Comparison of ENCODE assay signal across 11 cellular contexts in the genomic region with DNA sequence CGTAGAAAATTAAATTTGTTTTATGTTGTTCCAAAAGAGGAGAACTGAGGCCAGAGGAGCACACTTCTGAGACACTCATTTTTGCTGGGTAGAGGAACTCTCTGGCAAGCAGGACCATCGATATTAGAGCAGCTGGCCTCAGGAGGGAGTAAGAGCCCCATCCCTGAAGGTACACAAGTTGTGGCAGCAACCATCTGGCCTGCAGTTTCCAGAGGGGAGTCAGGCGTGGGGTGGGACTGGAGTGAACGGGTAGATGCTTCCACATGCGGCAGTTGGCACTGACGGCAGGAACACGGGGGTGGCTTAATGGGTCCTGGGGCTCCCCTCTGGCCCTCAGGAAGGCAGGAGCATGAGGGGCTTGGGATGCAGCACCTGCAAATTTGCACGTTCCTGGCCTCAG. TPM values are rescaled to one million over a fixed set of nuclear protein-coding genes. Genes with fewer than 3 reads are reported as not detected.
DNase-seq lines count a peak whose midpoint lies in the region; ATAC-seq and TF ChIP-seq lines count a peak whose summit lies in the region.
"Had no signal": no experiment of that assay in that cellular context is flagged by ENCODE, and none has a peak within 500 bp of the region (broad histone marks: within the 10 kb centered on the region; RNA-seq: fewer than 3 reads in every experiment).

No MANE protein-coding gene starts in this region.

- TF ChIP-seq CTCF in SK-N-SH (IDR thresholded peaks at IDR 0.05) = peak; percentile 40
- peak; percentile 6; the same call in 1 of the 2 replicates for TF ChIP-seq CTCF in LNCaP clone FGC (IDR thresholded peaks at IDR 0.05; ENCODE audit: control insufficient read depth, extremely low read depth, insufficient read depth)

- peaks cover 15 to 22% of the 10 kb centered on the region in 2 experiments; a peak in 3 of 4 replicates for H3K4me1 ChIP-seq in SK-N-SH (ENCODE audit: control insufficient read depth in 1 of 2, insufficient read depth in 2 of 2, low read depth in 1 of 2, low read length in 1 of 2)
- H3K4me1 ChIP-seq in neuronal stem cell (ENCODE audit: control insufficient read depth in 2 of 2, insufficient read depth in 1 of 2, low read depth in 1 of 2, low read length in 2 of 2) = no peaks in the 10 kb centered on the region

- no peak overlapping the region for H3K14ac ChIP-seq in neuronal stem cell (ENCODE audit: low read length)

- H3K9me3 ChIP-seq in SK-N-SH = no peaks in the 10 kb centered on the region
- H3K9me3 ChIP-seq in neuronal stem cell (replicated peaks in 1 of 2; ENCODE audit: control insufficient read depth in 2 of 2, insufficient read depth in 1 of 2, low read depth in 1 of 2, low read length in 2 of 2) = peaks cover 0 to 3% of the 10 kb centered on the region in 2 donors
- H3K9me3 ChIP-seq: testis had no signal

- DNase-seq in SK-N-SH (no peak), LNCaP clone FGC (ENCODE audit: low read depth) (no peak), neuronal stem cell (ENCODE audit: low spot score) (no peak), ureter (ENCODE audit: low spot score) (no peak)
- no peak for DNase-seq in effector CD8-positive, alpha-beta T cell (lab: John Stamatoyannopoulos, UW)
- DNase-seq: activated CD8-positive, alpha-beta memory T cell treated with anti-CD3 and anti-CD28 coated beads, Interleukin-2, amount 50 U/mL, for 4 hours; RPMI8226; testis had no signal

- peaks cover 87% of the 10 kb centered on the region for H3K4me1 Mint-ChIP-seq in activated naive CD8-positive, alpha-beta T cell (ENCODE audit: low read depth)

- no peak overlapping the region for H2AK5ac ChIP-seq in neuronal stem cell (ENCODE audit: low read depth, low read length)

- H2BK120ac ChIP-seq in neuronal stem cell (ENCODE audit: low read depth, low read length) = no peak overlapping the region

- H3K4me3 ChIP-seq in SK-N-SH (ENCODE audit: low read depth in 2 of 2, low read length in 1 of 2) = no peak overlapping the region
- no peak overlapping the region for H3K4me3 ChIP-seq in LNCaP clone FGC (ENCODE audit: low read depth, low read length)
- H3K4me3 ChIP-seq in neuronal stem cell (ENCODE audit: low read length in 2 of 2) = no peak overlapping the region
- H3K4me3 ChIP-seq: testis had no signal

- H2AFZ ChIP-seq in SK-N-SH (ENCODE audit: low read depth) (no peak overlapping the region), neuronal stem cell (ENCODE audit: low read length) (no peak overlapping the region)

- CTCF ChIA-PET in SK-N-SH (lab: Yijun Ruan, JAX) = interaction anchor here (1.0 to 3.4 kb wide), 8 partner anchors 8 to 387 kb away, joined by 3 to 10 read pairs (median 3); no protein-coding TSS in a partner anchor

- POLR2A ChIA-PET in SK-N-SH (lab: Yijun Ruan, JAX) = no interaction called here

- H4K20me1 ChIP-seq in SK-N-SH (ENCODE audit: insufficient read depth) = no peaks in the 10 kb centered on the region

- H3K9me3 Mint-ChIP-seq in activated naive CD8-positive, alpha-beta T cell (ENCODE audit: low read depth) = no peaks in the 10 kb centered on the region

- no peaks in the 10 kb centered on the region for H3K9me2 ChIP-seq in SK-N-SH

- H3K27me3 ChIP-seq in SK-N-SH (ENCODE audit: insufficient read depth) (no peaks in the 10 kb centered on the region), neuronal stem cell (ENCODE audit: control insufficient read depth in 3 of 3, insufficient read depth in 3 of 3, low read depth in 1 of 3, low read length in 3 of 3) (peaks cover 0 to 22% (median 0%) of the 10 kb centered on the region in 3 experiments)
- H3K27me3 ChIP-seq: testis had no signal

- no peak overlapping the region for H4K8ac ChIP-seq in neuronal stem cell (ENCODE audit: low read depth, low read length)

- H3K27ac ChIP-seq in SK-N-SH (ENCODE audit: low read depth in 2 of 2, low read length in 1 of 2) = no peak overlapping the region
- H3K27ac ChIP-seq in neuronal stem cell (replicated peaks; ENCODE audit: low read length) = no peak overlapping the region
- H3K27ac ChIP-seq: testis had no signal

- no peak for TF ChIP-seq EP300 in SK-N-SH (IDR thresholded peaks at IDR 0.05; ENCODE audit: borderline replicate concordance in 1 of 2, low read depth in 1 of 2, low read length in 1 of 2)

- no peak overlapping the region for H2BK12ac ChIP-seq in neuronal stem cell (ENCODE audit: low read length)

- H3K9ac ChIP-seq in SK-N-SH = no peak overlapping the region
- no peak overlapping the region for H3K9ac ChIP-seq in neuronal stem cell (ENCODE audit: low read depth, low read length, poor library complexity)

- no peak overlapping the region for H2BK15ac ChIP-seq in neuronal stem cell (ENCODE audit: low read length)

- H3K4ac ChIP-seq in neuronal stem cell (ENCODE audit: low read length) = no peak overlapping the region

- H3K18ac ChIP-seq in neuronal stem cell (ENCODE audit: low read length) = peak overlapping the region; percentile 68

- H3K79me2 ChIP-seq in SK-N-SH (ENCODE audit: insufficient read depth) = no peaks in the 10 kb centered on the region

- WGBS in SK-N-SH (ENCODE audit: low lambda C conversion rate) = 68% methylated on average over 7 of the region's 8 CpGs
- no CpG with 5 or more reads among the region's 8 CpGs for WGBS in neuronal stem cell (ENCODE audit: extremely low coverage in 2 of 2, insufficient read length in 2 of 2, insufficient replicate concordance in 1 of 2), 2 donors

- no peak overlapping the region for H3K23ac ChIP-seq in neuronal stem cell (ENCODE audit: low read depth, low read length, poor library complexity)

- peaks cover 30% of the 10 kb centered on the region for H3K36me3 Mint-ChIP-seq in activated naive CD8-positive, alpha-beta T cell

- peaks cover 22% of the 10 kb centered on the region for H3F3A ChIP-seq in SK-N-SH (replicated peaks; ENCODE audit: insufficient read depth)

- H3K79me1 ChIP-seq in neuronal stem cell (ENCODE audit: low read depth, low read length) = no peaks in the 10 kb centered on the region

- H3K36me3 ChIP-seq in SK-N-SH (replicated peaks in 1 of 2; ENCODE audit: control insufficient read depth in 1 of 2, insufficient read depth in 2 of 2, low read length in 1 of 2) = no peaks in the 10 kb centered on the region
- H3K36me3 ChIP-seq in neuronal stem cell (replicated peaks in 1 of 2; ENCODE audit: control insufficient read depth in 2 of 2, insufficient read depth in 2 of 2, low read length in 2 of 2) = no peaks in the 10 kb centered on the region

- no peak overlapping the region for H3K4me2 ChIP-seq in SK-N-SH
- no peak overlapping the region for H3K4me2 ChIP-seq in neuronal stem cell (ENCODE audit: insufficient read depth, low read length, poor library complexity, severe bottlenecking)

- H3K27me3 Mint-ChIP-seq in activated naive CD8-positive, alpha-beta T cell = no peaks in the 10 kb centered on the region

- peak overlapping the region; percentile 98 for H3K27ac Mint-ChIP-seq in activated naive CD8-positive, alpha-beta T cell

- H2BK5ac ChIP-seq in neuronal stem cell (ENCODE audit: low read length) = no peak overlapping the region

- peak; percentile 53 for TF ChIP-seq RAD21 in SK-N-SH (IDR thresholded peaks at IDR 0.05; ENCODE audit: low read length)

- no peak overlapping the region for H4K91ac ChIP-seq in neuronal stem cell (ENCODE audit: low read depth, low read length, poor library complexity)

- peak overlapping the region; percentile 18 for H3K4me3 Mint-ChIP-seq in activated naive CD8-positive, alpha-beta T cell

- ATAC-seq in SK-N-SH treated with all-trans-retinoic acid at 6 μM for 48 hours = no peak
- ATAC-seq in GM21526 (IDR thresholded peaks at IDR 0.05; ENCODE audit: low FRiP score, unreplicated experiment) = no peak

TF ChIP-seq in SK-N-SH, 30 proteins besides CTCF, POLR2A, EP300 and RAD21:
- TF ChIP-seq SMC3 (IDR thresholded peaks at IDR 0.05; ENCODE audit: low read depth, low read length) (peak; percentile 5; the same call in 1 of the 2 replicates), RXRA (IDR thresholded peaks at IDR 0.05; ENCODE audit: borderline replicate concordance, low read depth) (no peak)

TF ChIP-seq in SK-N-SH treated with all-trans-retinoic acid at 6 μM for 48 hours, 23 proteins besides CTCF, POLR2A, EP300 and RAD21 (continues in another document):
- TF ChIP-seq ISL1 (CRISPR knock-in tag; IDR thresholded peaks at IDR 0.05) (no peak), OSR1 (CRISPR knock-in tag; IDR thresholded peaks at IDR 0.05) (no peak), TCF4 (CRISPR knock-in tag; IDR thresholded peaks at IDR 0.05; ENCODE audit: borderline replicate concordance) (no peak), PPARA (CRISPR knock-in tag; IDR thresholded peaks at IDR 0.05; ENCODE audit: borderline replicate concordance) (no peak)

RNA-seq across cellular contexts. Expression of a gene that starts 13.2 kb away (rescaled TPM):
- polyA plus RNA-seq in SK-N-SH (2012; rRNA removed) = 0.02 TPM in 1 of 2 replicates, not detected in the other
- polyA plus RNA-seq in SK-N-SH (2012; cell fraction: cytosol; rRNA removed) = 0.03 TPM in 2 replicates
- 0.01 and 0.04 TPM in 2 replicates for polyA plus RNA-seq in SK-N-SH (2012; cell fraction: nucleus; rRNA removed)
- 0.22 TPM for polyA plus RNA-seq in neuronal stem cell (2013, experiment 1 of 2)
- 0.28 TPM for polyA plus RNA-seq in neuronal stem cell (2013, experiment 2 of 2)
- total RNA-seq in ureter = not detected

RNA-seq across cellular contexts. Expression of a gene that starts 18.6 kb away (rescaled TPM):
- polyA plus RNA-seq in SK-N-SH (2012; rRNA removed) = 22.6 and 29.9 TPM in 2 replicates
- 14.6 and 19.9 TPM in 2 replicates for polyA plus RNA-seq in SK-N-SH (2012; cell fraction: cytosol; rRNA removed)
- polyA plus RNA-seq in SK-N-SH (2012; cell fraction: nucleus; rRNA removed) = 20.3 and 21.2 TPM in 2 replicates
- 1.2 TPM for polyA plus RNA-seq in neuronal stem cell (2013, experiment 1 of 2)
- polyA plus RNA-seq in neuronal stem cell (2013, experiment 2 of 2) = 1.1 TPM
- 30.4 TPM for total RNA-seq in ureter

RNA-seq across cellular contexts. Expression of a gene that starts 37.4 kb away (rescaled TPM):
- polyA plus RNA-seq in SK-N-SH (2012; rRNA removed) = 47.4 and 47.7 TPM in 2 replicates
- 20.7 and 30.3 TPM in 2 replicates for polyA plus RNA-seq in SK-N-SH (2012; cell fraction: cytosol; rRNA removed)
- polyA plus RNA-seq in SK-N-SH (2012; cell fraction: nucleus; rRNA removed) = 103 and 122 TPM in 2 replicates
- polyA plus RNA-seq in neuronal stem cell (2013, experiment 1 of 2) = 17.0 TPM
- polyA plus RNA-seq in neuronal stem cell (2013, experiment 2 of 2) = 18.2 TPM
- total RNA-seq in ureter = 9.4 TPM

RNA-seq across cellular contexts. Expression of a gene that starts 56.8 kb away (rescaled TPM):
- polyA plus RNA-seq in SK-N-SH (2012; rRNA removed) = 0.03 and 0.07 TPM in 2 replicates
- polyA plus RNA-seq in SK-N-SH (2012; cell fraction: cytosol; rRNA removed) = 0.01 and 0.04 TPM in 2 replicates
- 0.08 and 0.13 TPM in 2 replicates for polyA plus RNA-seq in SK-N-SH (2012; cell fraction: nucleus; rRNA removed)
- not detected for polyA plus RNA-seq in neuronal stem cell (2013, experiment 1 of 2)
- polyA plus RNA-seq in neuronal stem cell (2013, experiment 2 of 2) = not detected
- 16.3 TPM for total RNA-seq in ureter
